ENCODE assay signal across 28 cellular contexts in genomic region chr14:53113992-53114391, GRCh38.
"Had no signal": no experiment of that assay in that cellular context is flagged by ENCODE, and none has a peak within 500 bp of the region (broad histone marks: within the 10 kb centered on the region; RNA-seq: fewer than 3 reads in every experiment).

No MANE protein-coding gene starts in this region.

- ATAC-seq: activated CD8-positive, alpha-beta memory T cell treated with anti-CD3 and anti-CD28 coated beads, Interleukin-2, amount 10 ng/mL, durations not matched to agents 7 days and 5 days; activated naive CD4-positive, alpha-beta T cell treated with anti-CD3 and anti-CD28 coated beads, Interleukin-2, amount 50 U/mL, for 72 hours; body of pancreas; gastroesophageal sphincter; left colon; naive thymus-derived CD4-positive, alpha-beta T cell had no signal

- H3K4me2 ChIP-seq: hepatocyte, neural progenitor cell, smooth muscle cell had no signal

- H3K27ac Mint-ChIP-seq: activated CD4-positive, alpha-beta memory T cell treated with anti-CD3 and anti-CD28 coated beads, Interleukin-2, amount 10 ng/mL, durations not matched to agents 7 days and 5 days; activated CD8-positive, alpha-beta memory T cell treated with anti-CD3 and anti-CD28 coated beads, Interleukin-2, amount 10 ng/mL, durations not matched to agents 7 days and 5 days; activated naive CD4-positive, alpha-beta T cell treated with anti-CD3 and anti-CD28 coated beads, Interleukin-2, amount 50 U/mL, for 72 hours; mesothelial cell of epicardium; neural progenitor cell; T-helper 1 cell treated with Interleukin-12 subunit alpha and Interleukin-12 subunit beta and Interleukin-4 antibody, amounts not matched to agents 30 μg/mL and 1 μg/mL, for 36 hours had no signal

- H3K27ac ChIP-seq: adrenal gland, body of pancreas, colonic mucosa, dorsolateral prefrontal cortex, gastroesophageal sphincter, hepatocyte, neural progenitor cell, right atrium auricular region, tibial nerve had no signal

- H3K4me3 Mint-ChIP-seq: activated CD4-positive, alpha-beta memory T cell treated with anti-CD3 and anti-CD28 coated beads, Interleukin-2, amount 10 ng/mL, durations not matched to agents 7 days and 5 days; activated CD4-positive, alpha-beta T cell treated with anti-CD3 and anti-CD28 coated beads, Interleukin-2, amount 10 ng/mL, durations not matched to agents 7 days and 5 days; activated CD8-positive, alpha-beta memory T cell treated with anti-CD3 and anti-CD28 coated beads, Interleukin-2, amount 10 ng/mL, durations not matched to agents 7 days and 5 days; mesothelial cell of epicardium; neural progenitor cell; T-helper 1 cell treated with Interleukin-12 subunit alpha and Interleukin-12 subunit beta and Interleukin-4 antibody, amounts not matched to agents 30 μg/mL and 1 μg/mL, for 36 hours had no signal

- FAIRE-seq: kidney had no signal

- DNase-seq: activated CD4-positive, alpha-beta memory T cell treated with anti-CD3 and anti-CD28 coated beads, Interleukin-2, amount 10 ng/mL, durations not matched to agents 7 days and 5 days; activated CD4-positive, alpha-beta T cell treated with anti-CD3 and anti-CD28 coated beads for 1 hour; activated CD4-positive, alpha-beta T cell treated with anti-CD3 and anti-CD28 coated beads, Interleukin-2, amount 10 ng/mL, durations not matched to agents 7 days and 5 days; activated CD8-positive, alpha-beta memory T cell treated with anti-CD3 and anti-CD28 coated beads, Interleukin-2, amount 10 ng/mL, durations not matched to agents 7 days and 5 days; activated naive CD4-positive, alpha-beta T cell; activated T-cell treated with anti-CD3 and anti-CD28 coated beads, Interleukin-2, amount 50 U/mL, for 48 hours; adrenal gland; aorta; body of pancreas; colonic mucosa; dorsolateral prefrontal cortex; effector memory CD4-positive, alpha-beta T cell; kidney; left colon; mammary epithelial cell; naive thymus-derived CD4-positive, alpha-beta T cell; stimulated activated CD4-positive, alpha-beta T cell treated with anti-CD3 and anti-CD28 coated beads, Interleukin-2, amount 100 ng/mL, for 24 hours; stimulated activated naive CD4-positive, alpha-beta T cell; T-helper 9 cell had no signal

- H3K4me1 ChIP-seq: adrenal gland, body of pancreas, colonic mucosa, gastroesophageal sphincter, right atrium auricular region, tibial nerve had no signal

- H3K27me3 Mint-ChIP-seq: activated CD4-positive, alpha-beta memory T cell treated with anti-CD3 and anti-CD28 coated beads, Interleukin-2, amount 10 ng/mL, durations not matched to agents 7 days and 5 days; activated CD4-positive, alpha-beta T cell treated with anti-CD3 and anti-CD28 coated beads, Interleukin-2, amount 10 ng/mL, durations not matched to agents 7 days and 5 days; activated CD8-positive, alpha-beta memory T cell treated with anti-CD3 and anti-CD28 coated beads, Interleukin-2, amount 10 ng/mL, durations not matched to agents 7 days and 5 days; naive thymus-derived CD4-positive, alpha-beta T cell had no signal

- H2AFZ ChIP-seq: hepatocyte, neural progenitor cell had no signal

- H3K36me3 ChIP-seq: adrenal gland, colonic mucosa, gastroesophageal sphincter, neural progenitor cell, right atrium auricular region, tibial nerve had no signal

- H3K27me3 ChIP-seq: adrenal gland, body of pancreas, colonic mucosa, dorsolateral prefrontal cortex, gastroesophageal sphincter, hepatocyte, neural progenitor cell, right atrium auricular region, tibial nerve had no signal

- H3K9ac ChIP-seq: neural progenitor cell had no signal

- H3K9me3 ChIP-seq: adrenal gland, body of pancreas, colonic mucosa, gastroesophageal sphincter, right atrium auricular region had no signal

- H3K4me3 ChIP-seq: adrenal gland, body of pancreas, colonic mucosa, dorsolateral prefrontal cortex, gastroesophageal sphincter, hepatocyte, neural progenitor cell, right atrium auricular region, smooth muscle cell, tibial nerve had no signal

- H3K4me1 Mint-ChIP-seq: mesothelial cell of epicardium had no signal
